Comparison of ENCODE assay signal across 20 cellular contexts in genomic region chr11:126421243-126421642, GRCh38.
A peak's percentile ranks its signal among the peaks of the same experiment; 100 is the strongest.
DNase-seq lines count a peak whose midpoint lies in the region; ATAC-seq, FAIRE-seq and TF ChIP-seq lines count a peak whose summit lies in the region.
"Had no signal": no experiment of that assay in that cellular context is flagged by ENCODE, and none has a peak within 500 bp of the region (broad histone marks: within the 10 kb centered on the region; RNA-seq: fewer than 3 reads in every experiment).

No MANE protein-coding gene starts in this region.

- no peaks in the 10 kb centered on the region for H3K36me3 ChIP-seq in BLaER1 treated with 17β-estradiol and CSF1 and Interleukin-3, amounts not matched to agents 10 nM and 100 nM
- H3K36me3 ChIP-seq in GM12878 (ENCODE audit: control insufficient read depth in 2 of 2, insufficient read depth in 2 of 2, low read length in 1 of 2) = no peaks in the 10 kb centered on the region
- no peaks in the 10 kb centered on the region for H3K36me3 ChIP-seq in kidney (ENCODE audit: control insufficient read depth in 1 of 2, insufficient read depth in 2 of 2, low read length in 2 of 2)
- H3K36me3 ChIP-seq: thyroid gland had no signal

- H3K79me2 ChIP-seq in GM12878 (ENCODE audit: control insufficient read depth, insufficient read depth, low read length) = no peaks in the 10 kb centered on the region

- in situ Hi-C loops in GM12878 (cut with MboI) = no loop called here

- ATAC-seq in GM12878 = no peak
- ATAC-seq in GM21717 (IDR thresholded peaks at IDR 0.05; ENCODE audit: unreplicated experiment) = no peak
- ATAC-seq: foreskin keratinocyte, WTC11 had no signal

- peaks cover 0 to 62% (median 0%) of the 10 kb centered on the region in 11 experiments; a peak in 5 of 22 replicates for H3K27me3 ChIP-seq in BLaER1 treated with 17β-estradiol and CSF1 and Interleukin-3, amounts not matched to agents 10 nM and 100 nM
- H3K27me3 ChIP-seq in GM12878 (replicated peaks in 1 of 2; ENCODE audit: control insufficient read depth in 2 of 2, insufficient read depth in 2 of 2, low read length in 1 of 2) = peaks cover 0 to 2% of the 10 kb centered on the region in 2 experiments; a peak in 2 of 4 replicates
- H3K27me3 ChIP-seq: foreskin keratinocyte, thyroid gland had no signal

- H3K27ac ChIP-seq in BLaER1 treated with 17β-estradiol and CSF1 and Interleukin-3, amounts not matched to agents 10 nM and 100 nM = peak overlapping the region in 4 of 11 experiments; percentile 9 to 51 (median 45); a peak in 5 of 22 replicates
- H3K27ac ChIP-seq in GM12878 (ENCODE audit: control insufficient read depth, insufficient read depth) (no peak overlapping the region), kidney (ENCODE audit: low read depth in 2 of 2, low read length in 2 of 2) (no peak overlapping the region)
- H3K27ac ChIP-seq: foreskin keratinocyte had no signal

- POLR2A ChIA-PET in GM12878 (lab: Charles Lee) = no interaction called here

- TF ChIP-seq POLR2A in GM12878 (IDR thresholded peaks at IDR 0.05; ENCODE audit: low read depth, low read length) = no peak

- peak overlapping the region; percentile 65 to 96 (median 84) for H3K4me2 ChIP-seq in BLaER1 treated with 17β-estradiol and CSF1 and Interleukin-3, amounts not matched to agents 10 nM and 100 nM
- H3K4me2 ChIP-seq in GM12878 (ENCODE audit: control insufficient read depth, insufficient read depth) = peak overlapping the region; percentile 5; the same call in 1 of the 2 replicates

- no peaks in the 10 kb centered on the region for H3K9me3 ChIP-seq in BLaER1 treated with 17β-estradiol and CSF1 and Interleukin-3, amounts not matched to agents 10 nM and 100 nM (replicated peaks in 1 of 11)
- H3K9me3 ChIP-seq in GM12878 (replicated peaks; ENCODE audit: control insufficient read depth, insufficient read depth, low read length) (no peaks in the 10 kb centered on the region; the same call in 2 of the 3 replicates), kidney (ENCODE audit: control insufficient read depth in 1 of 2, low read length in 2 of 2) (no peaks in the 10 kb centered on the region)
- H3K9me3 ChIP-seq: thyroid gland had no signal

- SMC1A ChIA-PET in GM12878 (lab: Charles Lee; ENCODE audit: uncharacterized antibody, unreplicated experiment) = interaction anchor here (0.6 to 1.7 kb wide), 4 partner anchors 13 to 647 kb away, joined by 3 to 9 read pairs (median 3); no protein-coding TSS in a partner anchor

- H3K4me1 Mint-ChIP-seq in progenitor cell of endocrine pancreas (ENCODE audit: low read depth) = peaks cover 8% of the 10 kb centered on the region

- H3K4me3 ChIP-seq in BLaER1 treated with 17β-estradiol and CSF1 and Interleukin-3, amounts not matched to agents 10 nM and 100 nM = no peak overlapping the region
- H3K4me3 ChIP-seq in GM12878 (no peak overlapping the region), kidney (ENCODE audit: low read length in 2 of 2) (no peak overlapping the region)
- H3K4me3 ChIP-seq: thyroid gland had no signal

- H3K4me1 ChIP-seq in BLaER1 treated with 17β-estradiol and CSF1 and Interleukin-3, amounts not matched to agents 10 nM and 100 nM = peaks cover 26 to 91% (median 86%) of the 10 kb centered on the region in 10 experiments
- H3K4me1 ChIP-seq in GM12878 (ENCODE audit: control insufficient read depth, insufficient read depth, low read length) = peaks cover 13% of the 10 kb centered on the region
- peaks cover 1 to 8% of the 10 kb centered on the region in 2 donors for H3K4me1 ChIP-seq in kidney (ENCODE audit: control insufficient read depth in 1 of 2, insufficient read depth in 1 of 2, low read depth in 1 of 2, low read length in 2 of 2)

- peaks cover 14% of the 10 kb centered on the region for H3K27me3 Mint-ChIP-seq in progenitor cell of endocrine pancreas
- H3K27me3 Mint-ChIP-seq: activated CD4-positive, alpha-beta memory T cell treated with anti-CD3 and anti-CD28 coated beads for 36 hours; activated T-cell treated with anti-CD3 and anti-CD28 coated beads, Interleukin-2, amount 50 U/mL, for 24 hours had no signal

- no peaks in the 10 kb centered on the region for H3K9me3 Mint-ChIP-seq in progenitor cell of endocrine pancreas (ENCODE audit: low read depth)
- H3K9me3 Mint-ChIP-seq: activated CD4-positive, alpha-beta memory T cell treated with anti-CD3 and anti-CD28 coated beads for 36 hours; activated naive CD4-positive, alpha-beta T cell treated with anti-CD3 and anti-CD28 coated beads, Interleukin-2, amount 50 U/mL, for 24 hours; activated T-cell treated with anti-CD3 and anti-CD28 coated beads, Interleukin-2, amount 50 U/mL, for 24 hours; CD4-positive, CD25-positive, alpha-beta regulatory T cell; WTC11 had no signal

- H2AFZ ChIP-seq in GM12878 (ENCODE audit: control insufficient read depth, low read depth, low read length) = no peak overlapping the region

- H3K36me3 Mint-ChIP-seq in progenitor cell of endocrine pancreas (ENCODE audit: insufficient read depth) = no peaks in the 10 kb centered on the region
- H3K36me3 Mint-ChIP-seq: activated CD4-positive, alpha-beta memory T cell treated with anti-CD3 and anti-CD28 coated beads for 36 hours; activated naive CD4-positive, alpha-beta T cell treated with anti-CD3 and anti-CD28 coated beads, Interleukin-2, amount 50 U/mL, for 24 hours; CD4-positive, CD25-positive, alpha-beta regulatory T cell; WTC11 had no signal

- TF ChIP-seq EP300 in GM12878 (IDR thresholded peaks at IDR 0.05; ENCODE audit: borderline replicate concordance in 1 of 2, control insufficient read depth in 1 of 2, low read depth in 2 of 2, low read length in 2 of 2) = no peak

- H3K9ac ChIP-seq in BLaER1 treated with 17β-estradiol and CSF1 and Interleukin-3, amounts not matched to agents 10 nM and 100 nM = no peak overlapping the region
- H3K9ac ChIP-seq in GM12878 (ENCODE audit: control insufficient read depth, insufficient read depth, low read length) = no peak overlapping the region
- H3K9ac ChIP-seq in kidney (ENCODE audit: low read length in 2 of 2) = no peak overlapping the region

- H3K27ac Mint-ChIP-seq in progenitor cell of endocrine pancreas = peak overlapping the region; percentile 27
- H3K27ac Mint-ChIP-seq: activated CD4-positive, alpha-beta memory T cell treated with anti-CD3 and anti-CD28 coated beads for 36 hours; activated naive CD4-positive, alpha-beta T cell treated with anti-CD3 and anti-CD28 coated beads, Interleukin-2, amount 50 U/mL, for 24 hours; activated T-cell treated with anti-CD3 and anti-CD28 coated beads, Interleukin-2, amount 50 U/mL, for 24 hours; CD4-positive, CD25-positive, alpha-beta regulatory T cell; WTC11 had no signal

- H3K4me3 Mint-ChIP-seq in progenitor cell of endocrine pancreas (ENCODE audit: low read depth) = no peak overlapping the region
- H3K4me3 Mint-ChIP-seq: activated CD4-positive, alpha-beta memory T cell treated with anti-CD3 and anti-CD28 coated beads for 36 hours; activated naive CD4-positive, alpha-beta T cell treated with anti-CD3 and anti-CD28 coated beads, Interleukin-2, amount 50 U/mL, for 24 hours; activated T-cell treated with anti-CD3 and anti-CD28 coated beads, Interleukin-2, amount 50 U/mL, for 24 hours; CD4-positive, CD25-positive, alpha-beta regulatory T cell; WTC11 had no signal

- no peak for TF ChIP-seq CTCF in GM12878 (IDR thresholded peaks at IDR 0.05 in 2 of 3, conservative IDR thresholded peaks at IDR 0.05 in 1 of 3; ENCODE audit: control insufficient read depth in 2 of 3, extremely low read depth in 1 of 3, insufficient read depth in 1 of 3, low read depth in 3 of 3, low read length in 3 of 3)
- no peak for TF ChIP-seq CTCF in kidney (IDR thresholded peaks at IDR 0.05; ENCODE audit: borderline replicate concordance, extremely low read depth, insufficient read depth)
- no peak for TF ChIP-seq CTCF in progenitor cell of endocrine pancreas (IDR thresholded peaks at IDR 0.05; ENCODE audit: unreplicated experiment)

- no TSS peak for BruUV-seq in GM12878 (replicated peaks; lab: Mats Ljungman, UMichigan)

- H4K20me1 ChIP-seq in BLaER1 treated with 17β-estradiol and CSF1 and Interleukin-3, amounts not matched to agents 10 nM and 100 nM = peaks cover 0 to 14% (median 0%) of the 10 kb centered on the region in 11 experiments; a peak in 5 of 22 replicates
- no peaks in the 10 kb centered on the region for H4K20me1 ChIP-seq in GM12878 (ENCODE audit: control insufficient read depth, insufficient read depth)

- FAIRE-seq in GM12878 (lab: Jason Lieb, UNC) (no peak), kidney (lab: Jason Lieb, UNC) (no peak)

- intact Hi-C loops in GM12878 (cut with micrococcal nuclease; ENCODE audit: unreplicated experiment) = loop anchor here (2.0 kb wide), 1 partner anchor 110 kb away; no protein-coding TSS in a partner anchor
- intact Hi-C loops in kidney (cut with DNase I) = no loop called here

- 74% methylated on average over 13 of the region's 13 CpGs for WGBS in GM12878 (ENCODE audit: insufficient coverage, insufficient replicate concordance, low lambda C conversion rate, missing lambda C conversion rate)

- no peak for TF ChIP-seq RAD21 in GM12878 (IDR thresholded peaks at IDR 0.05; ENCODE audit: insufficient read depth, low read depth, low read length)

- DNase-seq in GM12878 (ENCODE audit: low read depth, low spot score) (no peak), kidney (peak; percentile 59), progenitor cell of endocrine pancreas (ENCODE audit: low spot score, unreplicated experiment) (no peak), AG08395 (ENCODE audit: low spot score) (no peak), dermis blood vessel endothelial cell (no peak), NCI-H524 treated with DMSO at 0.1 percent for 48 hours (lab: John Stamatoyannopoulos, UW) (no peak)
- DNase-seq: activated CD4-positive, alpha-beta memory T cell treated with anti-CD3 and anti-CD28 coated beads for 36 hours; activated T-cell treated with anti-CD3 and anti-CD28 coated beads, Interleukin-2, amount 50 U/mL, for 24 hours; CD4-positive, CD25-positive, alpha-beta regulatory T cell; foreskin keratinocyte; GOT3; NCI-H1930; NCI-H510A; SIG-M5; stimulated activated CD4-positive, alpha-beta T cell treated with anti-CD3 and anti-CD28 coated beads, Interleukin-12 subunit alpha, Interleukin-12 subunit beta, amount 100 ng/mL, for 4 hours; thyroid gland had no signal

- RAD21 ChIA-PET in GM12878 (lab: Charles Lee; ENCODE audit: unreplicated experiment) = interaction anchor here (2.4 kb wide), 2 partner anchors 59 to 110 kb away, joined by 8 to 16 read pairs; no protein-coding TSS in a partner anchor

- CTCF ChIA-PET in GM12878 (lab: Yijun Ruan, JAX) = interaction anchor here (1.1 to 1.4 kb wide), 4 partner anchors 12 to 111 kb away, joined by 4 to 7 read pairs (median 6); no protein-coding TSS in a partner anchor
